In the genomic region with DNA sequence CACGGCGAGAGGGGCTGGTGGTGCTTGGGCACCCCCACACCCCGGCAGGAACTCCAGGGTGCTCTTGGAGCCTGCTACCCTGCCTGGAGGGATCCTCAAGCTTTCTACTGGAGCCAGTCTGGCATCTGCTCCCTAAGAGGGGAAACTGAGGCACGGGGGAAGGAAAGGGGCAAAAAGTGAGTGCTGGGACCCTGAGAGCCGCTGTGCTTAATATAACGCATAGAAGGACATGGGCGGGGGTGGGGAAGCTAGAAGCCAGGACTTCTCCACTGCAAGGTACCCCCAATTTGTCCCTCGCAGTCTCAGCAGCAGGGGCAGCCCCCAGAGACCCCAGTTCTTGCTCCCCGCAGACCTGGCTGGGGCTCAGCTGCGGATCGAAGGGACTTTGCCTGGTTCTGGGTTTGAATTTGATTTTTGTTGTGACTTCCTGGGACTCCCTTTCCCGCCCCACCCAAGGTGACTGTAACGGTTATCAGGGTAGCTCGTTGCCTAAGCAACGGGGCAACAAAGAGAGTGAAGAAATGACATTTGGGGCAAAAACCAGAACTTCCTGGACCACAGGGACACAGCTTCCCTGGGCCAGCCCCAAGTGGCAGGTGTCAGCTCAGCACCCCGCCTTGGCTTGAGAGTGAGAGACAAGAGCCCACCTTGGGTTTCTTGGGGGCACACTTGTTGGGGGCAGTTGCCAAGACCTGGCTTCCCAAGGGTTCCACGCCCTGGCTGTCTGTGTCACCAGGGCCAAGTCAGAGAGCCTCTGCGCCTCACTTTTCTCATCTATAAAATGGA, we compare ENCODE assay signal across 8 cellular contexts. TPM values are rescaled to one million over a fixed set of nuclear protein-coding genes. Genes with fewer than 3 reads are reported as not detected.
A peak's percentile ranks its signal among the peaks of the same experiment; 100 is the strongest.
DNase-seq lines count a peak whose midpoint lies in the region; ATAC-seq lines count a peak whose summit lies in the region.

No MANE protein-coding gene starts in this region.

- H3K27me3 Mint-ChIP-seq in immature natural killer cell (ENCODE audit: low read depth in 3 of 3): peaks cover 32 to 57% (median 40%) of the 10 kb centered on the region in 3 donors

- H3K27ac ChIP-seq in SJSA1 (peak overlapping the region; percentile 80), adipose tissue (ENCODE audit: low read depth, low read length) (peak overlapping the region; percentile 64)

- peak in 1 of 2 experiments; percentile 42 for DNase-seq in SJSA1 (ENCODE audit: low read depth in 1 of 2, low spot score in 2 of 2)
- DNase-seq in immature natural killer cell: peak; percentile 86 to 89 (median 88)
- DNase-seq in stimulated activated CD8-positive, alpha-beta memory T cell treated with anti-CD3 and anti-CD28 coated beads, Interleukin-12 subunit alpha, Interleukin-12 subunit beta, amount 100 ng/mL, for 4 hours (ENCODE audit: low read depth): peak; percentile 58
- no peak for DNase-seq in middle frontal gyrus (ENCODE audit: extremely low spot score, low spot score)

- H3K9me3 Mint-ChIP-seq in immature natural killer cell: peaks cover 0 to 2% (median 0%) of the 10 kb centered on the region in 6 donors

- no peaks in the 10 kb centered on the region for H3K27me3 ChIP-seq in SJSA1 (replicated peaks)

- H3K4me1 Mint-ChIP-seq in immature natural killer cell: peaks cover 59 to 67% of the 10 kb centered on the region in 2 donors

- no peaks in the 10 kb centered on the region; the same call in 1 of the 2 replicates for H3K36me3 ChIP-seq in SJSA1

- 18 to 28% (median 20%) methylated on average over 17 to 18 of the region's 18 CpGs for WGBS in adipose tissue, 3 donors

- peaks cover 44% of the 10 kb centered on the region for H3K4me1 ChIP-seq in SJSA1 (replicated peaks)

- H3K4me3 ChIP-seq in SJSA1: peak overlapping the region; percentile 48

- H3K4me3 Mint-ChIP-seq in immature natural killer cell: peak overlapping the region; percentile 93 to 99 (median 95)

- H3K36me3 Mint-ChIP-seq in immature natural killer cell: peaks cover 5 to 18% (median 8%) of the 10 kb centered on the region in 3 donors

- no peaks in the 10 kb centered on the region for H3K9me3 ChIP-seq in SJSA1 (replicated peaks)

- peak overlapping the region; percentile 97 to 99 (median 98) for H3K27ac Mint-ChIP-seq in immature natural killer cell

- ATAC-seq in GM19035 (IDR thresholded peaks at IDR 0.05; ENCODE audit: unreplicated experiment): peak; percentile 33
- no peak for ATAC-seq in HG03139 (IDR thresholded peaks at IDR 0.05; ENCODE audit: unreplicated experiment)
- no peak for ATAC-seq in GM19452 (IDR thresholded peaks at IDR 0.05; ENCODE audit: unreplicated experiment)

RNA-seq across cellular contexts. Expression of gene ADGRE5, which starts 0.6 kb away (rescaled TPM):
- 25.6 and 46.7 TPM in 2 replicates for total RNA-seq in SJSA1 (2014; rRNA removed; shearing (Covaris generic))
- polyA plus RNA-seq in adipose tissue (10 to 100 TPM; 17.3 to 42.1 (median 38.6) TPM), immature natural killer cell (100 to 1,000 TPM; 360 to 783 (median 485) TPM)

RNA-seq across cellular contexts. Expression of gene DDX39A, which starts 37.3 kb away (rescaled TPM):
- 222 and 278 TPM in 2 replicates for total RNA-seq in SJSA1 (2014; rRNA removed; shearing (Covaris generic))
- polyA plus RNA-seq in adipose tissue: 10 to 100 TPM; 27.3 to 76.8 (median 65.3) TPM
- polyA plus RNA-seq in immature natural killer cell: 100 to 1,000 TPM; 117 to 177 (median 144) TPM

RNA-seq across cellular contexts. Expression of gene PKN1, which starts 51.2 kb away (rescaled TPM):
- total RNA-seq in SJSA1 (2014; rRNA removed; shearing (Covaris generic)): 75.2 and 79.7 TPM in 2 replicates
- polyA plus RNA-seq in adipose tissue (10 to 100 TPM; 35.8 to 99.0 (median 66.4) TPM), immature natural killer cell (10 to 100 TPM; 74.3 to 94.6 (median 84.7) TPM)

Comparison
In these comparisons a context has a peak if more than half of its experiments do, and no peak if none do; other contexts are left out.
1. RNA of gene ADGRE5, which starts 0.6 kb away (polyA plus RNA-seq): 360 to 783 TPM in immature natural killer cell; 17.3 to 42.1 TPM in adipose tissue; every median in the first group is over 4 times any median in the second.